ENCODE assay signal across 8 cellular contexts in genomic region chr21:30340714-30341573, GRCh38. TPM values are rescaled to one million over a fixed set of nuclear protein-coding genes. Genes with fewer than 3 reads are reported as not detected.
DNase-seq lines count a peak whose midpoint lies in the region; ATAC-seq and TF ChIP-seq lines count a peak whose summit lies in the region.

No MANE protein-coding gene starts in this region.

- H4K20me1 ChIP-seq in osteoblast (ENCODE audit: insufficient read depth, low read length): no peaks in the 10 kb centered on the region

- peak; percentile 15 for DNase-seq in NCI-H345 (lab: John Stamatoyannopoulos, UW)
- no peak for DNase-seq in NCI-H345 treated with DMSO at 0.1 percent for 48 hours (lab: John Stamatoyannopoulos, UW; ENCODE audit: unreplicated experiment)
- DNase-seq in HuH-7 (ENCODE audit: low spot score): peak; percentile 6
- peak; percentile 6 to 36 for DNase-seq in erythroblast (lab: John Stamatoyannopoulos, UW)
- DNase-seq in osteoblast (ENCODE audit: insufficient read length, low spot score, missing footprints): no peak
- DNase-seq in aorta: no peak

- no peaks in the 10 kb centered on the region for H3K4me1 ChIP-seq in osteoblast (ENCODE audit: insufficient read depth, low read length)
- H3K4me1 ChIP-seq in aorta (ENCODE audit: control insufficient read depth in 1 of 2, insufficient read depth in 2 of 2, low read length in 2 of 2): no peaks in the 10 kb centered on the region

- no peak overlapping the region for H2AFZ ChIP-seq in osteoblast (ENCODE audit: low read length)

- H3K27me3 ChIP-seq in osteoblast (ENCODE audit: insufficient read depth, low read length): no peaks in the 10 kb centered on the region
- H3K27me3 ChIP-seq in aorta (ENCODE audit: control insufficient read depth in 1 of 2, insufficient read depth in 2 of 2, low read length in 1 of 2): no peaks in the 10 kb centered on the region

- H3K4me3 ChIP-seq in osteoblast (ENCODE audit: insufficient read depth, low read length): no peak overlapping the region
- no peak overlapping the region for H3K4me3 ChIP-seq in aorta (ENCODE audit: low read length in 2 of 2)

- intact Hi-C loops in aorta (cut with DNase I): no loop called here

- no peak for TF ChIP-seq POLR2A in erythroblast (IDR thresholded peaks at IDR 0.05; ENCODE audit: low read length)

- no peak overlapping the region for H3K4me2 ChIP-seq in osteoblast (ENCODE audit: insufficient read depth, low read length)

- H3K9me3 ChIP-seq in osteoblast (ENCODE audit: low read depth, low read length) (no peaks in the 10 kb centered on the region), aorta (ENCODE audit: control insufficient read depth, low read length) (no peaks in the 10 kb centered on the region)

- H3K27ac ChIP-seq in osteoblast (ENCODE audit: low read depth, low read length): no peak overlapping the region
- H3K27ac ChIP-seq in aorta (ENCODE audit: low read depth in 1 of 2, low read length in 2 of 2): no peak overlapping the region

- H3K36me3 ChIP-seq in osteoblast (ENCODE audit: insufficient read depth, low read length): no peaks in the 10 kb centered on the region
- no peaks in the 10 kb centered on the region for H3K36me3 ChIP-seq in aorta (ENCODE audit: control insufficient read depth in 1 of 2, insufficient read depth in 2 of 2, low read length in 1 of 2)

- WGBS in aorta, 2 donors: 91 to 93% methylated on average over 2 of the region's 2 CpGs

- peak; percentile 60 for TF ChIP-seq CTCF in osteoblast (IDR thresholded peaks at IDR 0.05; ENCODE audit: extremely low read depth, low read depth, low read length)

- ATAC-seq in SK-N-SH treated with all-trans-retinoic acid at 6 μM for 48 hours (peak; percentile 75), HG02759 (IDR thresholded peaks at IDR 0.05; ENCODE audit: unreplicated experiment) (no peak), aorta (ENCODE audit: low FRiP score) (no peak)

- H3K79me2 ChIP-seq in osteoblast (ENCODE audit: insufficient read depth, low read length): no peaks in the 10 kb centered on the region

TF ChIP-seq in SK-N-SH treated with all-trans-retinoic acid at 6 μM for 48 hours, 23 proteins besides CTCF, POLR2A, EP300 and RAD21:
- TF ChIP-seq ZC3H10 (CRISPR knock-in tag; IDR thresholded peaks at IDR 0.05) (no peak), TOX (CRISPR knock-in tag; IDR thresholded peaks at IDR 0.05; ENCODE audit: borderline replicate concordance) (no peak), RARB (CRISPR knock-in tag; IDR thresholded peaks at IDR 0.05) (no peak), CSDC2 (CRISPR knock-in tag; IDR thresholded peaks at IDR 0.05) (no peak)

RNA-seq across cellular contexts. Expression of gene KRTAP27-1, which starts 3.5 kb away (rescaled TPM):
- not detected in 2 replicates for total RNA-seq in osteoblast
- not detected for total RNA-seq in aorta
- polyA plus RNA-seq in aorta: not detected

RNA-seq across cellular contexts. Expression of gene KRTAP23-1, which starts 7.5 kb away (rescaled TPM):
- total RNA-seq in osteoblast: not detected in 2 replicates
- not detected for total RNA-seq in aorta
- polyA plus RNA-seq in aorta: not detected

RNA-seq across cellular contexts. Expression of gene KRTAP26-1, which starts 20.8 kb away (rescaled TPM):
- total RNA-seq in osteoblast: not detected in 2 replicates
- not detected for total RNA-seq in aorta
- polyA plus RNA-seq in aorta: not detected

RNA-seq across cellular contexts. Expression of gene KRTAP13-2, which starts 31.1 kb away (rescaled TPM):
- total RNA-seq in osteoblast (not detected in 2 replicates), aorta (not detected)
- not detected for polyA plus RNA-seq in aorta

RNA-seq across cellular contexts. Expression of gene KRTAP25-1, which starts 51.6 kb away (rescaled TPM):
- total RNA-seq in osteoblast (not detected in 2 replicates), aorta (not detected)
- not detected for polyA plus RNA-seq in aorta

Comparison
In these comparisons a context has a peak if more than half of its experiments do, and no peak if none do; other contexts are left out.
1. DNase-seq: peak in NCI-H345 (single experiment), HuH-7 (single experiment) and erythroblast (2 of 2); none in NCI-H345 treated with DMSO at 0.1 percent for 48 hours (single experiment), osteoblast (single experiment) and aorta (0 of 2).